In the genomic region with DNA sequence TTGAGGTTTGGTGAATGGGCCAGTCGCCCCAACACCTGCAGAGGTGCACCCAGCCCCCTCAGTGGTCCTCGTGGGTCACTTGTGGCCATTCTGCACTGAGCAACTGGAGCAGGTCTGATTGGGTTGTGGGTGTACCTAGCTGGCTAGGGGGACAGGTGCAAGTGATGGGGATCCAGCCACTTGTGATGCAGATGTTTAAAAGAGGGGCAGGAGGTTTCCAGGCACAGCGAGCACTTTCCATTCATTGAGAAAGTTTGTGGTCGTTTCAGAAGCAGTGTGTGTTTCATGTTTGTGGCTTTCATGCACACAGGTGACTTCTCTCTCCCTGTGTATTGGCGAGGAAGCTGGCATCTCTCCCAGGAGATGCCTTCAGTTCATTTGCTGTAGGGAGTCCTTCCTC, we compare ENCODE assay signal across 16 cellular contexts. TPM values are rescaled to one million over a fixed set of nuclear protein-coding genes. Genes with fewer than 3 reads are reported as not detected.
DNase-seq lines count a peak whose midpoint lies in the region; ATAC-seq and TF ChIP-seq lines count a peak whose summit lies in the region.
"Had no signal": no experiment of that assay in that cellular context is flagged by ENCODE, and none has a peak within 500 bp of the region (broad histone marks: within the 10 kb centered on the region; RNA-seq: fewer than 3 reads in every experiment).

No MANE protein-coding gene starts in this region.

- TF ChIP-seq CTCF in astrocyte of the spinal cord (IDR thresholded peaks at IDR 0.05; ENCODE audit: low read depth, low read length): no peak

- ATAC-seq in HG03280 (IDR thresholded peaks at IDR 0.05; ENCODE audit: unreplicated experiment): no peak
- ATAC-seq in GM19397 (IDR thresholded peaks at IDR 0.05; ENCODE audit: unreplicated experiment): no peak

- peaks cover 59% of the 10 kb centered on the region for H3K4me1 Mint-ChIP-seq in activated naive CD4-positive, alpha-beta T cell treated with anti-CD3 and anti-CD28 coated beads, Interleukin-2, amount 10 ng/mL, durations not matched to agents 7 days and 5 days
- H3K4me1 Mint-ChIP-seq in stimulated activated naive CD8-positive, alpha-beta T cell treated with anti-CD3 and anti-CD28 coated beads, Interleukin-15, Interleukin-2, amounts not matched to agents 100 ng/mL and 50 ng/mL, for 24 hours (ENCODE audit: low read depth): peaks cover 62% of the 10 kb centered on the region

- CTCF ChIA-PET in activated naive CD4-positive, alpha-beta T cell treated with anti-CD3 and anti-CD28 coated beads, Interleukin-2, amount 10 ng/mL, durations not matched to agents 7 days and 5 days (lab: Charles Lee): interaction anchor here (1.6 kb wide), 1 partner anchor 10 kb away, joined by 9 read pairs; no protein-coding TSS in a partner anchor

- no peaks in the 10 kb centered on the region for H3K9me3 Mint-ChIP-seq in activated naive CD4-positive, alpha-beta T cell treated with anti-CD3 and anti-CD28 coated beads, Interleukin-2, amount 10 ng/mL, durations not matched to agents 7 days and 5 days
- H3K9me3 Mint-ChIP-seq in stimulated activated naive CD8-positive, alpha-beta T cell treated with anti-CD3 and anti-CD28 coated beads, Interleukin-15, Interleukin-2, amounts not matched to agents 100 ng/mL and 50 ng/mL, for 24 hours: no peaks in the 10 kb centered on the region

- peaks cover 37% of the 10 kb centered on the region for H3K36me3 Mint-ChIP-seq in activated naive CD4-positive, alpha-beta T cell treated with anti-CD3 and anti-CD28 coated beads, Interleukin-2, amount 10 ng/mL, durations not matched to agents 7 days and 5 days
- H3K36me3 Mint-ChIP-seq in stimulated activated naive CD8-positive, alpha-beta T cell treated with anti-CD3 and anti-CD28 coated beads, Interleukin-15, Interleukin-2, amounts not matched to agents 100 ng/mL and 50 ng/mL, for 24 hours (ENCODE audit: low read depth): peaks cover 36% of the 10 kb centered on the region

- no peak overlapping the region for H3K4me3 Mint-ChIP-seq in activated naive CD4-positive, alpha-beta T cell treated with anti-CD3 and anti-CD28 coated beads, Interleukin-2, amount 10 ng/mL, durations not matched to agents 7 days and 5 days
- no peak overlapping the region for H3K4me3 Mint-ChIP-seq in stimulated activated naive CD8-positive, alpha-beta T cell treated with anti-CD3 and anti-CD28 coated beads, Interleukin-15, Interleukin-2, amounts not matched to agents 100 ng/mL and 50 ng/mL, for 24 hours

- in situ Hi-C loops in astrocyte of the spinal cord (cut with HindIII; ENCODE audit: low sequenced_read_pairs): no loop called here

- peak overlapping the region; percentile 51 for H3K27ac Mint-ChIP-seq in activated naive CD4-positive, alpha-beta T cell treated with anti-CD3 and anti-CD28 coated beads, Interleukin-2, amount 10 ng/mL, durations not matched to agents 7 days and 5 days
- peak overlapping the region; percentile 21 for H3K27ac Mint-ChIP-seq in stimulated activated naive CD8-positive, alpha-beta T cell treated with anti-CD3 and anti-CD28 coated beads, Interleukin-15, Interleukin-2, amounts not matched to agents 100 ng/mL and 50 ng/mL, for 24 hours

- no peaks in the 10 kb centered on the region for H3K27me3 Mint-ChIP-seq in activated naive CD4-positive, alpha-beta T cell treated with anti-CD3 and anti-CD28 coated beads, Interleukin-2, amount 10 ng/mL, durations not matched to agents 7 days and 5 days
- H3K27me3 Mint-ChIP-seq in stimulated activated naive CD8-positive, alpha-beta T cell treated with anti-CD3 and anti-CD28 coated beads, Interleukin-15, Interleukin-2, amounts not matched to agents 100 ng/mL and 50 ng/mL, for 24 hours: no peaks in the 10 kb centered on the region

- DNase-seq in activated naive CD4-positive, alpha-beta T cell treated with anti-CD3 and anti-CD28 coated beads, Interleukin-2, amount 10 ng/mL, durations not matched to agents 7 days and 5 days: peak; percentile 33
- no peak for DNase-seq in activated naive CD4-positive, alpha-beta T cell (lab: John Stamatoyannopoulos, UW)
- DNase-seq in M059J (ENCODE audit: low read depth): peak; percentile 34
- peak; percentile 32 for DNase-seq in astrocyte of the spinal cord (ENCODE audit: low read depth, low spot score)
- no peak for DNase-seq in foreskin melanocyte
- DNase-seq: activated effector memory CD4-positive, alpha-beta T cell treated with anti-CD3 and anti-CD28 coated beads, Interleukin-2, amount 50 U/mL, for 16 hours; EL; GOT3; NCI-H2171; stimulated activated CD4-positive, alpha-beta T cell treated with anti-CD3 and anti-CD28 coated beads, Interleukin-2, amount 100 ng/mL, for 24 hours had no signal

- no peak overlapping the region for H3K4me3 ChIP-seq in astrocyte of the spinal cord (ENCODE audit: low read depth, low read length)

RNA-seq across cellular contexts. Expression of a gene that starts 34.7 kb away (rescaled TPM):
- 0.07 and 2.1 TPM in 2 replicates for total RNA-seq in M059J (2014; rRNA removed; shearing (Covaris generic))

RNA-seq across cellular contexts. Expression of a gene that starts 35.3 kb away (rescaled TPM):
- total RNA-seq in M059J (2014; rRNA removed; shearing (Covaris generic)): 84.9 and 205 TPM in 2 replicates

RNA-seq across cellular contexts. Expression of a gene that starts 48.0 kb away (rescaled TPM):
- total RNA-seq in M059J (2014; rRNA removed; shearing (Covaris generic)): 0.12 TPM in 1 of 2 replicates, not detected in the other

RNA-seq across cellular contexts. Expression of a gene that starts 57.4 kb away (rescaled TPM):
- 0.22 and 0.99 TPM in 2 replicates for total RNA-seq in M059J (2014; rRNA removed; shearing (Covaris generic))
- total RNA-seq: endothelial cell of umbilical vein, HT1080, SK-MEL-5 had no signal

Comparison
In these comparisons a context has a peak if more than half of its experiments do, and no peak if none do; other contexts are left out.
1. DNase-seq: peak in activated naive CD4-positive, alpha-beta T cell treated with anti-CD3 and anti-CD28 coated beads, Interleukin-2, amount 10 ng/mL, durations not matched to agents 7 days and 5 days (single experiment), M059J (single experiment) and astrocyte of the spinal cord (single experiment); none in activated naive CD4-positive, alpha-beta T cell (0 of 4) and foreskin melanocyte (single experiment).